ENCODE assay signal across 27 cellular contexts in the genomic region with DNA sequence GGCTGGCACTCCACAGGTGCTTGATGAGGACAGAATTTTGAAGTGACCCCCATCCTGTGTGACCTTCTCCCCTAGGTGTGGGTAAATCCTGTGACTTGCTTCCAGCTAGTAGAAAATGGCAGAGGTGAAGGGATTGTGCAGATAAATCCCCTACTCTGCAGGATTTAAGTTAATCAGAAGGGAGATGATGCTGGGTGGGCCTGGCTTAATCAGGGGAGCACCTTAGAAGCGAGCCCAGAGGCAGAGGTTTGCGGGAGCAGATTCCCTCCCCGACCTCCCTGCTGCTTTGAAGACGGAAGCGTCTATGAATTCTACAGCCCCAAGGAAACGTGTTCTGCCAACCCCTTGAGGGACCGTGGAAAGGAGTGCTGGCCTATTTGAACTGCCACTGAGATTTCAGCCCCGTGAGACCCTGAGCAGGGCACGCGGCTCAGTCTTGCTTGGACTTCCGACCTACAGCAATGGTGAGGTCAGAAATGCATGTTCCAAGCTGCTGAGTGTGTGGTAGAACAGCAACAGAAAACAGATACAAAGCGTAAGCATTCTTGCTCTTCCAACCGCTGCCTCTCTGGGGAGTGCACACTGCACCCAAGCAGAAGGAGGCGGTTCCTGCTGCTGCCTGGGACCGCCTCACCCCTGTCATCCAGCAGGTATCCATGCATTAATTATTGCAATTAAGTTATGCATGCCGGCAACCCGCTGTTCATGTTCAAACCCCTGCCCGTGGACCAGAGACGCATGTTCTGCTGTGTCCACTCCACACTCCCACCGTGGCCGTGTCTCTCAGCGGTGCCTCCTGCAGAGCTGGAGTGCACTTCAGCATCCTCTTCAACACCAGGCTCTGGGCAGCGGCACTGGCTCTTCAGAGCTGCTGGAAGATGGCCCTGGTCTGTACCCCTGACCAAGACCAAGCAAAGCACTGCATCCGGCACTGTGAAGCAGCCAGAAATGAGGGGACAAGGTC. TPM values are rescaled to one million over a fixed set of nuclear protein-coding genes. Genes with fewer than 3 reads are reported as not detected.
DNase-seq lines count a peak whose midpoint lies in the region; TF ChIP-seq lines count a peak whose summit lies in the region.
"Had no signal": no experiment of that assay in that cellular context is flagged by ENCODE, and none has a peak within 500 bp of the region (broad histone marks: within the 10 kb centered on the region; RNA-seq: fewer than 3 reads in every experiment).

No MANE protein-coding gene starts in this region.

- no peak overlapping the region for H3K4me3 ChIP-seq in HEK293 (ENCODE audit: low read depth, low read length)
- no peak overlapping the region for H3K4me3 ChIP-seq in choroid plexus epithelial cell (ENCODE audit: low read depth, low read length)
- no peak overlapping the region for H3K4me3 ChIP-seq in thyroid gland (replicated peaks in 1 of 3)
- no peak overlapping the region for H3K4me3 ChIP-seq in MG63
- H3K4me3 ChIP-seq: breast epithelium, gastroesophageal sphincter, hepatocyte, lung, psoas muscle, tibial artery had no signal

- no peak for TF ChIP-seq POLR2A in thyroid gland (IDR thresholded peaks at IDR 0.05)

- TF ChIP-seq CTCF in HEK293 (tag by site-specific recombination; IDR thresholded peaks at IDR 0.05) (no peak), choroid plexus epithelial cell (conservative IDR thresholded peaks at IDR 0.05; ENCODE audit: low read depth, low read length) (no peak), thyroid gland (IDR thresholded peaks at IDR 0.05) (no peak)

- intact Hi-C loops in thyroid gland (cut with DNase I) = no loop called here

- POLR2A ChIA-PET in HEK293 (lab: Yijun Ruan, JAX) = interaction anchor here (0.5 kb wide), 1 partner anchor 101 kb away, joined by 3 read pairs; no protein-coding TSS in a partner anchor

- no peaks in the 10 kb centered on the region for H3K36me3 ChIP-seq in HEK293 (ENCODE audit: control insufficient read depth in 2 of 2, insufficient read depth in 1 of 2, low read length in 2 of 2)
- H3K36me3 ChIP-seq in thyroid gland = no peaks in the 10 kb centered on the region
- no peaks in the 10 kb centered on the region for H3K36me3 ChIP-seq in MG63
- H3K36me3 ChIP-seq: BE2C, breast epithelium, gastroesophageal sphincter, tibial artery had no signal

- H3K27ac ChIP-seq in HEK293 (ENCODE audit: extremely low read depth, low read depth, low read length) (no peak overlapping the region), thyroid gland (peak overlapping the region in 2 of 3 donors; percentile 68 to 79)
- H3K27ac ChIP-seq: breast epithelium, gastroesophageal sphincter, hepatocyte, psoas muscle, tibial artery had no signal

- WGBS in thyroid gland, 2 donors = 26 to 38% methylated on average over 23 to 24 of the region's 24 CpGs

- H3K9me3 ChIP-seq in HEK293 (ENCODE audit: control insufficient read depth, insufficient read depth, low read depth, low read length) = no peaks in the 10 kb centered on the region
- H3K9me3 ChIP-seq in thyroid gland = no peaks in the 10 kb centered on the region
- no peaks in the 10 kb centered on the region for H3K9me3 ChIP-seq in MG63
- H3K9me3 ChIP-seq: BE2C, breast epithelium, gastroesophageal sphincter, psoas muscle, tibial artery had no signal

- H3K4me1 ChIP-seq in HEK293 (ENCODE audit: control insufficient read depth, insufficient read depth, low read length) = no peaks in the 10 kb centered on the region
- H3K4me1 ChIP-seq in thyroid gland = peaks cover 0 to 21% of the 10 kb centered on the region in 2 donors
- H3K4me1 ChIP-seq: breast epithelium, tibial artery had no signal

- CTCF ChIA-PET in HEK293 (lab: Yijun Ruan, JAX) = interaction anchor here (1.2 kb wide), 1 partner anchor 100 kb away, joined by 4 read pairs; no protein-coding TSS in a partner anchor

- no peaks in the 10 kb centered on the region for H3K27me3 ChIP-seq in thyroid gland
- no peaks in the 10 kb centered on the region for H3K27me3 ChIP-seq in MG63
- H3K27me3 ChIP-seq: BE2C, hepatocyte had no signal

- DNase-seq in NCI-H2171 treated with DMSO at 0.1 percent for 48 hours (lab: John Stamatoyannopoulos, UW) = peak; percentile 29
- DNase-seq in NCI-H2171 (lab: John Stamatoyannopoulos, UW) = no peak
- DNase-seq in choroid plexus epithelial cell (ENCODE audit: low read depth) = peak; percentile 22
- peak; percentile 66 to 94 for DNase-seq in thyroid gland
- no peak for DNase-seq in activated gamma-delta T cell treated with Interleukin-2 at 50 U/mL for 16 hours
- DNase-seq in MG63 = no peak
- DNase-seq: ACHN; activated CD4-positive, alpha-beta T cell treated with anti-CD3 and anti-CD28 coated beads, Interleukin-2, amount 10 ng/mL, durations not matched to agents 24 days and 14 days; activated CD8-positive, alpha-beta memory T cell treated with anti-CD3 and anti-CD28 coated beads for 24 hours; activated effector memory CD4-positive, alpha-beta T cell treated with Interleukin-2 at 50 U/mL for 16 hours; activated naive CD8-positive, alpha-beta T cell treated with anti-CD3 and anti-CD28 coated beads for 36 hours; activated T-cell treated with anti-CD3 and anti-CD28 coated beads for 4 hours; BE2C; DMS 273 treated with DMSO at 0.1 percent for 48 hours; kidney glomerular epithelial cell; naive thymus-derived CD8-positive, alpha-beta T cell; NCI-H526; occipital lobe; psoas muscle; stimulated activated CD4-positive, alpha-beta T cell treated with anti-CD3 and anti-CD28 coated beads, Interleukin-12 subunit alpha, Interleukin-12 subunit beta, amount 100 ng/mL, for 4 hours; stimulated activated CD4-positive, alpha-beta T cell treated with anti-CD3 and anti-CD28 coated beads, Interleukin-2, amount 100 ng/mL, for 48 hours; tibial artery had no signal

TF ChIP-seq in HEK293, 187 proteins besides CTCF, POLR2A, EP300 and RAD21:
- TF ChIP-seq, protein P1, sequence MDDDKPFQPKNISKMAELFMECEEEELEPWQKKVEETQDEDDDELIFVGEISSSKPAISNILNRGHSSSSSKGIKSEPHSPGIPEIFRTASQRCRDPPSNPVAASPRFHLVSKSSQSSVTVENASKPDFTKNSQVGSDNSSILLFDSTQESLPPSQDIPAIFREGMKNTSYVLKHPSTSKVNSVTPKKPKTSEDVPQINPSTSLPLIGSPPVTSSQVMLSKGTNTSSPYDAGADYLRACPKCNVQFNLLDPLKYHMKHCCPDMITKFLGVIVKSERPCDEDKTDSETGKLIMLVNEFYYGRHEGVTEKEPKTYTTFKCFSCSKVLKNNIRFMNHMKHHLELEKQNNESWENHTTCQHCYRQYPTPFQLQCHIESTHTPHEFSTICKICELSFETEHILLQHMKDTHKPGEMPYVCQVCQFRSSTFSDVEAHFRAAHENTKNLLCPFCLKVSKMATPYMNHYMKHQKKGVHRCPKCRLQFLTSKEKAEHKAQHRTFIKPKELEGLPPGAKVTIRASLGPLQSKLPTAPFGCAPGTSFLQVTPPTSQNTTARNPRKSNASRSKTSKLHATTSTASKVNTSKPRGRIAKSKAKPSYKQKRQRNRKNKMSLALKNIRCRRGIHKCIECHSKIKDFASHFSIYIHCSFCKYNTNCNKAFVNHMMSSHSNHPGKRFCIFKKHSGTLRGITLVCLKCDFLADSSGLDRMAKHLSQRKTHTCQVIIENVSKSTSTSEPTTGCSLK (tag by site-specific recombination; IDR thresholded peaks at IDR 0.05) = no peak
- TF ChIP-seq ZNF10 (tag by site-specific recombination; IDR thresholded peaks at IDR 0.05) = peak; percentile 98
- TF ChIP-seq ZNF341 (tag by site-specific recombination; IDR thresholded peaks at IDR 0.05; ENCODE audit: low read depth) = peak; percentile 42; the same call in 1 of the 2 replicates

RNA-seq across cellular contexts. Expression of gene RXRA, which starts 54.6 kb away (rescaled TPM):
- total RNA-seq in thyroid gland = 10 to 100 TPM; 39.4 to 81.3 (median 67.4) TPM
- 18.2 and 40.5 TPM in 2 replicates for total RNA-seq in MG63 (2014; rRNA removed; shearing (Covaris generic); ENCODE audit: low replicate concordance)

Comparison
In these comparisons a context has a peak if more than half of its experiments do, and no peak if none do; other contexts are left out.
1. DNase-seq: peak in NCI-H2171 treated with DMSO at 0.1 percent for 48 hours (single experiment), choroid plexus epithelial cell (single experiment) and thyroid gland (2 of 2); none in NCI-H2171 (single experiment), activated gamma-delta T cell treated with Interleukin-2 at 50 U/mL for 16 hours (single experiment) and MG63 (single experiment).